22 cellular contexts compared by ENCODE assay signal in the genomic region with DNA sequence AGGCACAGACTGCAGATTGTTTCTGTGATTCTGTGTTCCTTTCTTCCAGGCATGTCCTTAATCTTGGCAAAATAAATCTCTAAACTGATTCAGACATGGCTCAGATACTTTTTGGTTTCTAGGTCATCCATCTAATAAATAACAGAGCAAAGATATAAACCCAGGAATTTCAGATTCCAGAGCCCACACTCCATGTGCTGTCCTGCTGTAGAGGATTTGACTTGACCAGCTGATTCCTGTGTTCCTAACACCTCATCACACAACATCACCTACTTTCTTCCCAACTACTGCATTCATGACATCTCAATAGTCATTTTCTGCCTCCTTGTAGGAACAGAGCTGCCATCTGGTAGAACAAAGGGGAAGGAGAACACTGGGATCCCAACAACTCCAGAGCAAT.
"Had no signal": no experiment of that assay in that cellular context is flagged by ENCODE, and none has a peak within 500 bp of the region (broad histone marks: within the 10 kb centered on the region; RNA-seq: fewer than 3 reads in every experiment).

No MANE protein-coding gene starts in this region.

- H3K4me3 Mint-ChIP-seq: activated naive CD4-positive, alpha-beta T cell treated with anti-CD3 and anti-CD28 coated beads, Interleukin-2, amount 50 U/mL, for 24 hours; immature natural killer cell; naive thymus-derived CD8-positive, alpha-beta T cell; stimulated activated memory B cell treated with anti-CD40 and anti-IgM and Interleukin-4, amounts not matched to agents 10 μg/mL and 1 μg/mL and 100 μg/mL, for 72 hours had no signal

- H3K4me1 ChIP-seq: uterus had no signal

- H3K9me3 Mint-ChIP-seq: activated naive CD4-positive, alpha-beta T cell treated with anti-CD3 and anti-CD28 coated beads, Interleukin-2, amount 50 U/mL, for 24 hours; immature natural killer cell; stimulated activated memory B cell treated with anti-CD40 and anti-IgM and Interleukin-4, amounts not matched to agents 10 μg/mL and 1 μg/mL and 100 μg/mL, for 72 hours had no signal

- H3K36me3 ChIP-seq: brain microvascular endothelial cell, neutrophil, ovary, right lobe of liver, transverse colon, uterus had no signal

- ATAC-seq: left lobe of liver; naive thymus-derived CD8-positive, alpha-beta T cell; right lobe of liver; stimulated activated memory B cell treated with anti-CD40 and anti-IgM and Interleukin-4, amounts not matched to agents 10 μg/mL and 1 μg/mL and 100 μg/mL, for 72 hours had no signal

- H3K27me3 Mint-ChIP-seq: stimulated activated memory B cell treated with anti-CD40 and anti-IgM and Interleukin-4, amounts not matched to agents 10 μg/mL and 1 μg/mL and 100 μg/mL, for 72 hours had no signal

- H3K4me1 Mint-ChIP-seq: activated naive CD4-positive, alpha-beta T cell treated with anti-CD3 and anti-CD28 coated beads, Interleukin-2, amount 50 U/mL, for 24 hours; immature natural killer cell; naive thymus-derived CD8-positive, alpha-beta T cell; stimulated activated memory B cell treated with anti-CD40 and anti-IgM and Interleukin-4, amounts not matched to agents 10 μg/mL and 1 μg/mL and 100 μg/mL, for 72 hours had no signal

- H3K36me3 Mint-ChIP-seq: activated naive CD4-positive, alpha-beta T cell treated with anti-CD3 and anti-CD28 coated beads, Interleukin-2, amount 50 U/mL, for 24 hours; immature natural killer cell; naive thymus-derived CD8-positive, alpha-beta T cell; stimulated activated memory B cell treated with anti-CD40 and anti-IgM and Interleukin-4, amounts not matched to agents 10 μg/mL and 1 μg/mL and 100 μg/mL, for 72 hours had no signal

- H3K27me3 ChIP-seq: brain microvascular endothelial cell, neutrophil, ovary, right lobe of liver, transverse colon, uterus had no signal

- H3K27ac ChIP-seq: brain microvascular endothelial cell, neutrophil, ovary, right lobe of liver, skin epidermis, transverse colon had no signal

- H3K9me3 ChIP-seq: neutrophil, ovary, right lobe of liver, transverse colon, uterus had no signal

- H3K27ac Mint-ChIP-seq: activated naive CD4-positive, alpha-beta T cell treated with anti-CD3 and anti-CD28 coated beads, Interleukin-2, amount 50 U/mL, for 24 hours; immature natural killer cell; naive thymus-derived CD8-positive, alpha-beta T cell; stimulated activated memory B cell treated with anti-CD40 and anti-IgM and Interleukin-4, amounts not matched to agents 10 μg/mL and 1 μg/mL and 100 μg/mL, for 72 hours had no signal

- DNase-seq: activated CD4-positive, alpha-beta T cell treated with anti-CD3 and anti-CD28 coated beads for 1 hour; activated gamma-delta T cell treated with Interleukin-2 at 50 U/mL for 16 hours; activated T-cell treated with anti-CD3 and anti-CD28 coated beads, Interleukin-2, amount 50 U/mL, for 1 hour; aorta; brain microvascular endothelial cell; caudate nucleus; dermis blood vessel endothelial cell; effector CD8-positive, alpha-beta T cell; immature natural killer cell; naive thymus-derived CD8-positive, alpha-beta T cell; ovary; right lobe of liver; stimulated activated CD4-positive, alpha-beta T cell treated with anti-CD3 and anti-CD28 coated beads, Interleukin-2, amount 100 ng/mL, for 24 hours; T-helper 9 cell; transverse colon; uterus had no signal

- H3K4me3 ChIP-seq: lung, ovary, right lobe of liver, skin epidermis, transverse colon, uterus had no signal
